ENCODE assay signal across 26 cellular contexts in genomic region chr20:31851240-31851955, GRCh38. TPM values are rescaled to one million over a fixed set of nuclear protein-coding genes. Genes with fewer than 3 reads are reported as not detected.
"Had no signal": no experiment of that assay in that cellular context is flagged by ENCODE, and none has a peak within 500 bp of the region (broad histone marks: within the 10 kb centered on the region; RNA-seq: fewer than 3 reads in every experiment).

No MANE protein-coding gene starts in this region.

- DNase-seq: activated CD4-positive, alpha-beta T cell treated with anti-CD3 and anti-CD28 coated beads, Interleukin-2, amount 50 U/mL, for 1 hour; activated CD8-positive, alpha-beta T cell treated with anti-CD3 and anti-CD28 coated beads for 36 hours; activated naive CD8-positive, alpha-beta T cell treated with anti-CD3 and anti-CD28 coated beads, Interleukin-2, amount 50 U/mL, for 24 hours; activated T-cell treated with anti-CD3 and anti-CD28 coated beads, Interleukin-2, amount 50 U/mL, for 4 hours; amygdala; caudate nucleus; foreskin keratinocyte; heart right ventricle; midbrain; naive thymus-derived CD4-positive, alpha-beta T cell; occipital lobe; spleen; stimulated activated naive CD4-positive, alpha-beta T cell; T1000; tibial artery; upper lobe of right lung had no signal

- H3K36me3 Mint-ChIP-seq: activated naive CD4-positive, alpha-beta T cell treated with anti-CD3 and anti-CD28 coated beads, Interleukin-2, amount 50 U/mL, for 24 hours; memory B cell; WTC11 had no signal

- H3K4me1 ChIP-seq: foreskin keratinocyte, upper lobe of right lung had no signal

- H3K27ac ChIP-seq: esophagus muscularis mucosa, foreskin keratinocyte, heart right ventricle, spleen, suprapubic skin, tibial artery, upper lobe of right lung had no signal

- FAIRE-seq: endothelial cell of umbilical vein had no signal

- H3K4me1 Mint-ChIP-seq: activated naive CD4-positive, alpha-beta T cell treated with anti-CD3 and anti-CD28 coated beads, Interleukin-2, amount 50 U/mL, for 24 hours; activated naive CD8-positive, alpha-beta T cell treated with anti-CD3 and anti-CD28 coated beads, Interleukin-2, amount 50 U/mL, for 24 hours; activated T-helper 17 cell treated with anti-CD3 and anti-CD28 coated beads, Interleukin-2, amount 50 U/mL, for 72 hours; memory B cell; naive thymus-derived CD4-positive, alpha-beta T cell had no signal

- H3K9me3 Mint-ChIP-seq: activated CD8-positive, alpha-beta T cell treated with anti-CD3 and anti-CD28 coated beads for 36 hours; activated naive CD4-positive, alpha-beta T cell treated with anti-CD3 and anti-CD28 coated beads, Interleukin-2, amount 50 U/mL, for 24 hours; activated naive CD8-positive, alpha-beta T cell treated with anti-CD3 and anti-CD28 coated beads, Interleukin-2, amount 50 U/mL, for 24 hours; activated T-cell treated with anti-CD3 and anti-CD28 coated beads, Interleukin-2, amount 50 U/mL, for 4 hours; activated T-helper 17 cell treated with anti-CD3 and anti-CD28 coated beads, Interleukin-2, amount 50 U/mL, for 72 hours; memory B cell; WTC11 had no signal

- ATAC-seq: activated CD8-positive, alpha-beta T cell treated with anti-CD3 and anti-CD28 coated beads for 36 hours; activated naive CD8-positive, alpha-beta T cell treated with anti-CD3 and anti-CD28 coated beads, Interleukin-2, amount 50 U/mL, for 24 hours; activated T-cell treated with anti-CD3 and anti-CD28 coated beads, Interleukin-2, amount 50 U/mL, for 4 hours; activated T-helper 17 cell treated with anti-CD3 and anti-CD28 coated beads, Interleukin-2, amount 50 U/mL, for 72 hours; foreskin keratinocyte; heart right ventricle; naive thymus-derived CD4-positive, alpha-beta T cell; right cardiac atrium; upper lobe of right lung; WTC11 had no signal

- H3K36me3 ChIP-seq: esophagus muscularis mucosa, heart right ventricle, spleen, suprapubic skin, tibial artery, upper lobe of right lung had no signal

- H3K27ac Mint-ChIP-seq: activated CD8-positive, alpha-beta T cell treated with anti-CD3 and anti-CD28 coated beads for 36 hours; activated naive CD4-positive, alpha-beta T cell treated with anti-CD3 and anti-CD28 coated beads, Interleukin-2, amount 50 U/mL, for 24 hours; activated naive CD8-positive, alpha-beta T cell treated with anti-CD3 and anti-CD28 coated beads, Interleukin-2, amount 50 U/mL, for 24 hours; activated T-helper 17 cell treated with anti-CD3 and anti-CD28 coated beads, Interleukin-2, amount 50 U/mL, for 72 hours; memory B cell; naive thymus-derived CD4-positive, alpha-beta T cell; WTC11 had no signal

- H3K9me3 ChIP-seq: esophagus muscularis mucosa, heart right ventricle, spleen, suprapubic skin, tibial artery, upper lobe of right lung had no signal

- H3K4me3 Mint-ChIP-seq: activated CD8-positive, alpha-beta T cell treated with anti-CD3 and anti-CD28 coated beads for 36 hours; activated naive CD4-positive, alpha-beta T cell treated with anti-CD3 and anti-CD28 coated beads, Interleukin-2, amount 50 U/mL, for 24 hours; activated naive CD8-positive, alpha-beta T cell treated with anti-CD3 and anti-CD28 coated beads, Interleukin-2, amount 50 U/mL, for 24 hours; activated T-cell treated with anti-CD3 and anti-CD28 coated beads, Interleukin-2, amount 50 U/mL, for 4 hours; activated T-helper 17 cell treated with anti-CD3 and anti-CD28 coated beads, Interleukin-2, amount 50 U/mL, for 72 hours; memory B cell; naive thymus-derived CD4-positive, alpha-beta T cell; WTC11 had no signal

- H3K4me3 ChIP-seq: esophagus muscularis mucosa, heart right ventricle, spleen, suprapubic skin, tibial artery, upper lobe of right lung had no signal

RNA-seq across cellular contexts. Expression of gene FOXS1, which starts 6.0 kb away (rescaled TPM):
- total RNA-seq: activated CD8-positive, alpha-beta T cell treated with anti-CD3 and anti-CD28 coated beads for 36 hours; activated T-cell treated with anti-CD3 and anti-CD28 coated beads, Interleukin-2, amount 50 U/mL, for 4 hours; activated T-helper 17 cell treated with anti-CD3 and anti-CD28 coated beads, Interleukin-2, amount 50 U/mL, for 72 hours; endothelial cell of umbilical vein; foreskin keratinocyte; naive thymus-derived CD4-positive, alpha-beta T cell; suprapubic skin; WTC11 had no signal
- polyA plus RNA-seq: foreskin keratinocyte; naive thymus-derived CD4-positive, alpha-beta T cell; neural cell had no signal

RNA-seq across cellular contexts. Expression of gene DUSP15, which starts 18.9 kb away (rescaled TPM):
- total RNA-seq: activated CD8-positive, alpha-beta T cell treated with anti-CD3 and anti-CD28 coated beads for 36 hours; activated T-cell treated with anti-CD3 and anti-CD28 coated beads, Interleukin-2, amount 50 U/mL, for 4 hours; activated T-helper 17 cell treated with anti-CD3 and anti-CD28 coated beads, Interleukin-2, amount 50 U/mL, for 72 hours; endothelial cell of umbilical vein; foreskin keratinocyte; naive thymus-derived CD4-positive, alpha-beta T cell had no signal
- polyA plus RNA-seq: foreskin keratinocyte; naive thymus-derived CD4-positive, alpha-beta T cell had no signal

RNA-seq across cellular contexts. Expression of gene TTLL9, which starts 19.0 kb away (rescaled TPM):
- total RNA-seq: activated CD8-positive, alpha-beta T cell treated with anti-CD3 and anti-CD28 coated beads for 36 hours; activated T-cell treated with anti-CD3 and anti-CD28 coated beads, Interleukin-2, amount 50 U/mL, for 4 hours; activated T-helper 17 cell treated with anti-CD3 and anti-CD28 coated beads, Interleukin-2, amount 50 U/mL, for 72 hours; endothelial cell of umbilical vein; foreskin keratinocyte; kidney epithelial cell; naive thymus-derived CD4-positive, alpha-beta T cell; WTC11 had no signal
- polyA plus RNA-seq: foreskin keratinocyte; naive thymus-derived CD4-positive, alpha-beta T cell had no signal

RNA-seq across cellular contexts. Expression of gene MYLK2, which starts 32.2 kb away (rescaled TPM):
- total RNA-seq: suprapubic skin, upper lobe of right lung had no signal
- polyA plus RNA-seq: naive thymus-derived CD4-positive, alpha-beta T cell had no signal
